In the genomic region with DNA sequence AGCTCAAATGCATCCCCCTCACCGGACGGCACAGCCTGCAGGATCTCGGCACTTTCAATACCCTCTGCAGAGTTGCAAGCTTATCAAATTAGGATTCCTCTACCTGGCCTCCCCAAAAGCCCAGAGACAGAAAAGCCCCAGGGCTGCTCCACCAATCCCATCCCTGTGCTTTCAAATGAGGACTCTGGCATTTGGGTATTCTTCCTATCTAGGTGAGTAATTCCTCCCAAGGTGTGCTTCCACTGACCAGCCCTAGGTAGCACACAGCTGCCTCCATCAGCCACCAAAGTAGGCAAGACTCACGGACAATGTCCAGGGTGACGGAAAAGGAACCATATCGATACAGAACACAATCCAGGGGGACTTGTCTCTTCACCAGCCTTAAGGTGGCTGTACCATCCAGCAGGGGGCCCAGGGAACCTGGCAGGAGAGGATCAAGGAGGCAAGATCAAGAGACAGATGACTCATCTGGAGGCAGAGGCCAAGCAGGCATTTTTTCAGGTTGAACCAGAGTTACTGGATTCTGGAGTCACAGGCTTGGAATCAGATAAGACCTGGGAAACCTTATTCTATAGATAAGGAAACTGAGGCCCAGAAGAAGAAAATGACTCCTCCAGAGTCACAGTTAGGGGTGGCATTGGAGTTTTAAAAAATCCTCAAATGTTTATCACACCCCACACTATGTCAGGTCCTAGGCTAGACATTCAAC, we compare ENCODE assay signal across 1 cellular context.
TF ChIP-seq lines count a peak whose summit lies in the region.

No MANE protein-coding gene starts in this region.

TF ChIP-seq in endothelial cell of umbilical vein, 7 proteins besides CTCF, POLR2A, EP300 and RAD21:
- TF ChIP-seq FOS (IDR thresholded peaks at IDR 0.05; ENCODE audit: borderline replicate concordance, insufficient read depth, low read length) (peak; percentile 44), EZH2 (IDR thresholded peaks at IDR 0.05; ENCODE audit: borderline replicate concordance, low read depth, low read length, severe bottlenecking) (no peak), JUN (IDR thresholded peaks at IDR 0.05; ENCODE audit: borderline replicate concordance, insufficient read depth, insufficient read length, low read depth) (peak; percentile 53), MYC (IDR thresholded peaks at IDR 0.05; ENCODE audit: low read depth, low read length) (no peak)
